Comparison of ENCODE assay signal across 12 cellular contexts in the genomic region with DNA sequence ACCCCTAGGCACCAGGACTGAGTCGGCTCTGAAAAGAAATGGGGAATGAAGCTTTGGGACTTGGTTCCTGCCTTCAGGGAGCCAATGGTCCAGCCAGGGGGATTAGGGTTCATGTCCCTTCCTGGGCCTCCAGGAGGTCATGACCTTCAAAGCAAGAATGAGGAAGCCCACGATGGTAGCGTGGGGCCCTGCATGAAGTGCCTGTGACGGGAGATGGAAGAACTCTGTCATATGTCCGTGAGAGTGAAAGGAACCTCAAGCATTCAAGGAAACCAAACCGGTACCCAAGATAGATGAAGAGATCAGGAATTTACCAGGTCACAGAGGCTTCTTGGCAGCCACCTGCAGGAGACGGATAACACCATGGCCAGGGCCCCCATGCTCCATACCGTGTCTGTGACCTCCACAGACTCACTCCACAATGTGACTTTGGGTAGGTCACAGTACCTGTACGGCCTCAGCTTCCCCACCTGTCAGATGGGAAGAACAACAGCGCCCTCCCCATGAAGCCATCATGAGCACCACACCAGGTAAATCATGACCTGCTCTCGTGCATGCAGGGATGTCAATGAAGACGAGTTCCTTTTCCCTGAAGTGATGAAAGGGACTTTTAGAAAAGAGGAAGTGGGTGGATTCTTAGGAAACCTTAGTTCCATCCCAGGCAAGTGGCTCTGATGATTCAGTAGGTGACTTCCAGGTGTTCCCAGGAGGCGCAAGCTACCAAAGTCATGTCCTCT. TPM values are rescaled to one million over a fixed set of nuclear protein-coding genes. Genes with fewer than 3 reads are reported as not detected.
DNase-seq lines count a peak whose midpoint lies in the region; ATAC-seq, FAIRE-seq and TF ChIP-seq lines count a peak whose summit lies in the region.
"Had no signal": no experiment of that assay in that cellular context is flagged by ENCODE, and none has a peak within 500 bp of the region (broad histone marks: within the 10 kb centered on the region; RNA-seq: fewer than 3 reads in every experiment).

No MANE protein-coding gene starts in this region.

- RAD21 ChIA-PET in GM12878 (lab: Charles Lee; ENCODE audit: unreplicated experiment) = interaction anchor here (0.9 to 20.3 kb wide), 3 partner anchors 9 to 38 kb away, joined by 3 to 496 read pairs (median 4); partner anchors contain the start of gene SEMA7A

- H3K27ac ChIP-seq in OCI-LY3 (ENCODE audit: low read length) = peak overlapping the region; percentile 95
- H3K27ac ChIP-seq in GM12878 (ENCODE audit: control insufficient read depth, insufficient read depth) = peak overlapping the region; percentile 100
- no peak overlapping the region for H3K27ac ChIP-seq in heart left ventricle

- peak overlapping the region; percentile 60; the same call in 1 of the 2 replicates for H3K9ac ChIP-seq in OCI-LY3 (ENCODE audit: low read length)
- no peak overlapping the region for H3K9ac ChIP-seq in GM12878 (ENCODE audit: control insufficient read depth, insufficient read depth, low read length)

- DNase-seq in AML-193 (lab: John Stamatoyannopoulos, UW) = peak; percentile 28 to 39
- DNase-seq in GF-D8 (lab: John Stamatoyannopoulos, UW) = peak; percentile 29
- no peak for DNase-seq in GM12878 (ENCODE audit: low read depth, low spot score)
- no peak for DNase-seq in activated effector memory CD4-positive, alpha-beta T cell treated with anti-CD3 and anti-CD28 coated beads, Interleukin-2, amount 50 U/mL, for 16 hours
- DNase-seq in heart left ventricle = no peak
- no peak for DNase-seq in 8988T
- DNase-seq: effector CD4-positive, alpha-beta T cell; KG1; substantia nigra had no signal

- ATAC-seq in GM12878 (no peak), heart left ventricle (no peak), HG03025 (IDR thresholded peaks at IDR 0.05; ENCODE audit: low FRiP score, unreplicated experiment) (no peak)

- intact Hi-C loops in GM12878 (cut with micrococcal nuclease; ENCODE audit: unreplicated experiment) = loop anchor here (10.0 kb wide), 1 partner anchor 744 kb away; no protein-coding TSS in a partner anchor
- intact Hi-C loops in heart left ventricle (cut with DNase I) = no loop called here

- WGBS in GM12878 (ENCODE audit: insufficient coverage, insufficient replicate concordance, low lambda C conversion rate, missing lambda C conversion rate) = 45% methylated on average over 13 of the region's 13 CpGs
- WGBS in heart left ventricle, 4 donors = 82 to 90% (median 87%) methylated on average over 13 of the region's 13 CpGs

- no peak for TF ChIP-seq RAD21 in GM12878 (IDR thresholded peaks at IDR 0.05; ENCODE audit: insufficient read depth, low read depth, low read length)

- H3K4me1 ChIP-seq in OCI-LY3 (ENCODE audit: low read length) (peaks cover 98% of the 10 kb centered on the region), GM12878 (ENCODE audit: control insufficient read depth, insufficient read depth, low read length) (peaks cover 77% of the 10 kb centered on the region), heart left ventricle (peaks cover 0 to 16% (median 10%) of the 10 kb centered on the region in 12 donors)

- no peak for TF ChIP-seq EP300 in GM12878 (IDR thresholded peaks at IDR 0.05; ENCODE audit: borderline replicate concordance in 1 of 2, control insufficient read depth in 1 of 2, low read depth in 2 of 2, low read length in 2 of 2)

- peak overlapping the region; percentile 44 for H3K4me2 ChIP-seq in OCI-LY3 (ENCODE audit: low read length)
- H3K4me2 ChIP-seq in GM12878 (ENCODE audit: control insufficient read depth, insufficient read depth) = peak overlapping the region; percentile 11; the same call in 1 of the 2 replicates

- H3K36me3 ChIP-seq in OCI-LY3 (replicated peaks; ENCODE audit: low read depth, low read length) = no peaks in the 10 kb centered on the region
- H3K36me3 ChIP-seq in GM12878 (ENCODE audit: control insufficient read depth in 2 of 2, insufficient read depth in 2 of 2, low read length in 1 of 2) = no peaks in the 10 kb centered on the region; a peak in 1 of 4 replicates
- no peaks in the 10 kb centered on the region for H3K36me3 ChIP-seq in heart left ventricle

- H3K9me3 ChIP-seq in OCI-LY3 (ENCODE audit: insufficient read depth, low read length) (no peaks in the 10 kb centered on the region), GM12878 (replicated peaks; ENCODE audit: control insufficient read depth, insufficient read depth, low read length) (no peaks in the 10 kb centered on the region), heart left ventricle (no peaks in the 10 kb centered on the region)

- POLR2A ChIA-PET in GM12878 (lab: Charles Lee) = interaction anchor here (1.0 to 15.8 kb wide), 2 partner anchors 12 to 39 kb away, joined by 3 to 302 read pairs; no protein-coding TSS in a partner anchor

- no peak overlapping the region for H3K4me3 ChIP-seq in OCI-LY3 (ENCODE audit: low read length)
- no peak overlapping the region for H3K4me3 ChIP-seq in GM12878
- no peak overlapping the region for H3K4me3 ChIP-seq in heart left ventricle
- H3K4me3 ChIP-seq: lung had no signal

- TF ChIP-seq CTCF in OCI-LY3 (IDR thresholded peaks at IDR 0.05; ENCODE audit: low read depth, low read length) (peak; percentile 32), GM12878 (IDR thresholded peaks at IDR 0.05 in 2 of 3, conservative IDR thresholded peaks at IDR 0.05 in 1 of 3; ENCODE audit: control insufficient read depth in 2 of 3, extremely low read depth in 1 of 3, insufficient read depth in 1 of 3, low read depth in 3 of 3, low read length in 3 of 3) (no peak), heart left ventricle (IDR thresholded peaks at IDR 0.05) (no peak)

- H2AFZ ChIP-seq in OCI-LY3 (ENCODE audit: low read depth, low read length) (no peak overlapping the region), GM12878 (ENCODE audit: control insufficient read depth, low read depth, low read length) (no peak overlapping the region)

- FAIRE-seq in GM12878 (lab: Jason Lieb, UNC) = no peak

- in situ Hi-C loops in GM12878 (cut with MboI) = no loop called here

- CTCF ChIA-PET in GM12878 (lab: Yijun Ruan, JAX) = interaction anchor here (2.4 kb wide), 1 partner anchor 13 kb away, joined by 8 read pairs; no protein-coding TSS in a partner anchor

- BruUV-seq in GM12878 (replicated peaks; lab: Mats Ljungman, UMichigan) = no TSS peak

- H3K79me2 ChIP-seq in OCI-LY3 (ENCODE audit: low read length) = peaks cover 17% of the 10 kb centered on the region
- peaks cover 29% of the 10 kb centered on the region for H3K79me2 ChIP-seq in GM12878 (ENCODE audit: control insufficient read depth, insufficient read depth, low read length)

- H3K27me3 ChIP-seq in OCI-LY3 (ENCODE audit: low read depth, low read length) (no peaks in the 10 kb centered on the region), GM12878 (replicated peaks in 1 of 2; ENCODE audit: control insufficient read depth in 2 of 2, insufficient read depth in 2 of 2, low read length in 1 of 2) (no peaks in the 10 kb centered on the region), heart left ventricle (no peaks in the 10 kb centered on the region)

- no peak for TF ChIP-seq POLR2A in GM12878 (IDR thresholded peaks at IDR 0.05; ENCODE audit: low read depth, low read length)
- TF ChIP-seq POLR2A in heart left ventricle (IDR thresholded peaks at IDR 0.05) = no peak

- H4K20me1 ChIP-seq in OCI-LY3 (ENCODE audit: insufficient read depth, low read length) (no peaks in the 10 kb centered on the region), GM12878 (ENCODE audit: control insufficient read depth, insufficient read depth) (no peaks in the 10 kb centered on the region)

- SMC1A ChIA-PET in GM12878 (lab: Charles Lee; ENCODE audit: uncharacterized antibody, unreplicated experiment) = interaction anchor here (21.3 kb wide), 1 partner anchor 47 kb away, joined by 544 read pairs; the partner anchor contains the start of gene SEMA7A

RNA-seq across cellular contexts. Expression of gene CYP11A1, which starts 23.3 kb away (rescaled TPM):
- 8.3 and 9.5 TPM in 2 replicates for total RNA-seq in GM12878 (2013; cell fraction: nucleolus; rRNA removed)
- not detected in 2 replicates for total RNA-seq in GM12878 (2014; rRNA removed)
- total RNA-seq in GM12878 (2014; rRNA removed; fragmentation: Illumina TruSeq; extraction: Trizol) = not detected in 2 replicates
- 0.29 and 0.69 TPM in 2 replicates for total RNA-seq in GM12878 (2021)
- 0.34 TPM for polyA plus RNA-seq in GM12878 (2011; ENCODE audit: low read depth)
- polyA plus RNA-seq in GM12878 (2011; rRNA removed) = 1.1 and 1.2 TPM in 2 replicates
- polyA plus RNA-seq in GM12878 (2011; cell fraction: cytosol; rRNA removed) = 0.90 and 1.7 TPM in 2 replicates
- 1.4 and 3.2 TPM in 2 replicates for polyA plus RNA-seq in GM12878 (2011; cell fraction: nucleus; rRNA removed)
- 0.50 and 1.1 TPM in 2 replicates for polyA plus RNA-seq in GM12878 (2012)
- 0.19 TPM in 1 of 2 replicates, not detected in the other for polyA plus RNA-seq in GM12878 (2014; fragmentation: Illumina TruSeq; extraction: Trizol)
- polyA plus RNA-seq in GM12878 (2014; fragmentation: Nextera tagmentation; extraction: Ambion mirVana) = under 1 TPM; 0.11 to 0.23 TPM
- 0.52 TPM in 1 of 2 replicates, not detected in the other for polyA plus RNA-seq in GM12878 (2014; rRNA removed)
- polyA plus RNA-seq in GM12878 (2016; fragmentation: Nextera tagmentation; extraction: Ambion mirVana) = not detected
- 0.80 and 2.3 TPM in 2 replicates for polyA minus RNA-seq in GM12878 (2011; rRNA and poly(A)+ RNA removed)
- not detected in 2 replicates for polyA minus RNA-seq in GM12878 (2011; cell fraction: cytosol; rRNA and poly(A)+ RNA removed)
- polyA minus RNA-seq in GM12878 (2011; cell fraction: nucleus; rRNA and poly(A)+ RNA removed) = 1.4 and 1.5 TPM in 2 replicates
- total RNA-seq in heart left ventricle = 1 to 10 TPM in 5 of 9 donors, under 1 TPM in 4; 0.09 to 3.4 (median 1.6) TPM
- under 1 TPM; 0.07 to 0.46 TPM for polyA plus RNA-seq in heart left ventricle

RNA-seq across cellular contexts. Expression of gene SEMA7A, which starts 43.0 kb away (rescaled TPM):
- 137 and 160 TPM in 2 replicates for total RNA-seq in GM12878 (2013; cell fraction: nucleolus; rRNA removed)
- total RNA-seq in GM12878 (2014; rRNA removed) (56.3 and 58.3 TPM in 2 replicates), GM12878 (2014; rRNA removed; fragmentation: Illumina TruSeq; extraction: Trizol) (48.7 and 52.9 TPM in 2 replicates), GM12878 (2021) (112 and 114 TPM in 2 replicates), heart left ventricle (1 to 10 TPM in 8 of 9 donors, under 1 TPM in 1; 0.81 to 7.5 (median 1.9) TPM)
- polyA plus RNA-seq in GM12878 (2011; ENCODE audit: low read depth) = 33.6 TPM
- polyA plus RNA-seq in GM12878 (2011; rRNA removed) (37.6 and 65.2 TPM in 2 replicates), GM12878 (2014; fragmentation: Illumina TruSeq; extraction: Trizol) (47.9 and 70.5 TPM in 2 replicates), GM12878 (2014; fragmentation: Nextera tagmentation; extraction: Ambion mirVana) (1 to 10 TPM in 1 of 2 experiments, under 1 TPM in 1; 0.08 to 1.1 TPM), GM12878 (2014; rRNA removed) (99.1 and 99.2 TPM in 2 replicates), GM12878 (2016; fragmentation: Nextera tagmentation; extraction: Ambion mirVana) (10 to 100 TPM; 13.3 to 15.6 TPM), heart left ventricle (under 1 TPM; 0.53 to 0.98 TPM)
- polyA plus RNA-seq in GM12878 (2011; cell fraction: cytosol; rRNA removed) = 115 and 126 TPM in 2 replicates
- 208 and 229 TPM in 2 replicates for polyA plus RNA-seq in GM12878 (2011; cell fraction: nucleus; rRNA removed)
- polyA plus RNA-seq in GM12878 (2012) = 60.0 and 110 TPM in 2 replicates
- 75.6 and 130 TPM in 2 replicates for polyA minus RNA-seq in GM12878 (2011; rRNA and poly(A)+ RNA removed)
- polyA minus RNA-seq in GM12878 (2011; cell fraction: cytosol; rRNA and poly(A)+ RNA removed) = 48.1 and 52.4 TPM in 2 replicates
- polyA minus RNA-seq in GM12878 (2011; cell fraction: nucleus; rRNA and poly(A)+ RNA removed) = 48.2 and 63.7 TPM in 2 replicates

Comparison
In these comparisons a context has a peak if more than half of its experiments do, and no peak if none do; other contexts are left out.
1. DNase-seq: peak in AML-193 (2 of 2) and GF-D8 (single experiment); none in GM12878 (single experiment), activated effector memory CD4-positive, alpha-beta T cell treated with anti-CD3 and anti-CD28 coated beads, Interleukin-2, amount 50 U/mL, for 16 hours (single experiment), heart left ventricle (0 of 5) and 8988T (single experiment).
2. H3K27ac ChIP-seq: peak in OCI-LY3 (single experiment) and GM12878 (single experiment); none in heart left ventricle (0 of 12).
3. RNA of gene SEMA7A, which starts 43.0 kb away (total RNA-seq): 48.7 to 160 TPM in GM12878; 0.81 to 7.5 TPM in heart left ventricle; every median in the first group is over 4 times any median in the second.